ENCODE assay signal across 1 cellular context in the genomic region with DNA sequence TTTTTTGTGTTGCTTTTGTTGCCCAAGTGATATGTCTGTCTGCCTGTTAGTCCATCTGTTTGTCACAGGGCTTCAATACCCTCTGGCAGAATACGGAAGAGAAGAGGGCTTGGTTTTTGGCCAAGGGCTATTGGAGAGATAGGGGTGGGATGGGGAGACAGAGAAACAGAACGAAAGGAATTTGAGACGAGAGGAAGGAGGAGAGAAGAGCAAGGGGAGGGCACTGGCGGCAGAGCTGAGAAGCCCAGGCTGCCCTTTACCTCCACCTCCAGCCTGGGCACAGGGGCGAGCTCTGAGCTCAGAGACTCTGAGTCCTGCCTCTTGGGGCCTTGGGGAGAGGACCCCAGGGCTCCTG.
TF ChIP-seq lines count a peak whose summit lies in the region.

No MANE protein-coding gene starts in this region.

TF ChIP-seq in K562, 482 proteins besides CTCF, POLR2A, EP300 and RAD21:
- TF ChIP-seq, protein P1, sequence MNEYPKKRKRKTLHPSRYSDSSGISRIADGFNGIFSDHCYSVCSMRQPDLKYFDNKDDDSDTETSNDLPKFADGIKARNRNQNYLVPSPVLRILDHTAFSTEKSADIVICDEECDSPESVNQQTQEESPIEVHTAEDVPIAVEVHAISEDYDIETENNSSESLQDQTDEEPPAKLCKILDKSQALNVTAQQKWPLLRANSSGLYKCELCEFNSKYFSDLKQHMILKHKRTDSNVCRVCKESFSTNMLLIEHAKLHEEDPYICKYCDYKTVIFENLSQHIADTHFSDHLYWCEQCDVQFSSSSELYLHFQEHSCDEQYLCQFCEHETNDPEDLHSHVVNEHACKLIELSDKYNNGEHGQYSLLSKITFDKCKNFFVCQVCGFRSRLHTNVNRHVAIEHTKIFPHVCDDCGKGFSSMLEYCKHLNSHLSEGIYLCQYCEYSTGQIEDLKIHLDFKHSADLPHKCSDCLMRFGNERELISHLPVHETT (CRISPR knock-in tag; conservative IDR thresholded peaks at IDR 0.05 in 1 of 2, IDR thresholded peaks at IDR 0.05 in 1 of 2): no peak
- TF ChIP-seq, protein P2, sequence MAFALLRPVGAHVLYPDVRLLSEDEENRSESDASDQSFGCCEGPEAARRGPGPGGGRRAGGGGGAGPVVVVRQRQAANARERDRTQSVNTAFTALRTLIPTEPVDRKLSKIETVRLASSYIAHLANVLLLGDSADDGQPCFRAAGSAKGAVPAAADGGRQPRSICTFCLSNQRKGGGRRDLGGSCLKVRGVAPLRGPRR (CRISPR knock-in tag; IDR thresholded peaks at IDR 0.05): no peak
- 0 out of 2 replicates have a peak, but pooled peaks have one; percentile 9 for TF ChIP-seq SMARCE1 (IDR thresholded peaks at IDR 0.05)
- TF ChIP-seq ELF4 (CRISPR knock-in tag; IDR thresholded peaks at IDR 0.05): 0 out of 2 replicates have a peak, but pooled peaks have one; percentile 36
- TF ChIP-seq ADNP (tag; IDR thresholded peaks at IDR 0.05): peak; percentile 71; the same call in 1 of the 2 replicates
- TF ChIP-seq, protein P3, sequence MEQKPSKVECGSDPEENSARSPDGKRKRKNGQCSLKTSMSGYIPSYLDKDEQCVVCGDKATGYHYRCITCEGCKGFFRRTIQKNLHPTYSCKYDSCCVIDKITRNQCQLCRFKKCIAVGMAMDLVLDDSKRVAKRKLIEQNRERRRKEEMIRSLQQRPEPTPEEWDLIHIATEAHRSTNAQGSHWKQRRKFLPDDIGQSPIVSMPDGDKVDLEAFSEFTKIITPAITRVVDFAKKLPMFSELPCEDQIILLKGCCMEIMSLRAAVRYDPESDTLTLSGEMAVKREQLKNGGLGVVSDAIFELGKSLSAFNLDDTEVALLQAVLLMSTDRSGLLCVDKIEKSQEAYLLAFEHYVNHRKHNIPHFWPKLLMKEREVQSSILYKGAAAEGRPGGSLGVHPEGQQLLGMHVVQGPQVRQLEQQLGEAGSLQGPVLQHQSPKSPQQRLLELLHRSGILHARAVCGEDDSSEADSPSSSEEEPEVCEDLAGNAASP (IDR thresholded peaks at IDR 0.05): no peak
- TF ChIP-seq SOX6 (IDR thresholded peaks at IDR 0.05): no peak
- 0 out of 2 replicates have a peak, but pooled peaks have one; percentile 1 for TF ChIP-seq BCOR (IDR thresholded peaks at IDR 0.05)
- TF ChIP-seq CHD4 (IDR thresholded peaks at IDR 0.05; ENCODE audit: insufficient read depth, insufficient replicate concordance, low read depth, low read length, poor library complexity, severe bottlenecking): no peak
- TF ChIP-seq DPF2 (IDR thresholded peaks at IDR 0.05): 0 out of 2 replicates have a peak, but pooled peaks have one; percentile 28
- 0 out of 2 replicates have a peak, but pooled peaks have one; percentile 63 for TF ChIP-seq ZNF12 (CRISPR knock-in tag; IDR thresholded peaks at IDR 0.05)
- 0 out of 2 replicates have a peak, but pooled peaks have one; percentile 5 for TF ChIP-seq SPI1 (IDR thresholded peaks at IDR 0.05; ENCODE audit: borderline replicate concordance, low read depth, low read length)
- no peak for TF ChIP-seq YY1 (IDR thresholded peaks at IDR 0.05; ENCODE audit: borderline replicate concordance in 1 of 3, control insufficient read depth in 1 of 3, extremely low read depth in 1 of 3, insufficient read depth in 3 of 3, insufficient read length in 1 of 3, insufficient replicate concordance in 2 of 3, low read depth in 1 of 3, low read length in 2 of 3)
- 0 out of 2 replicates have a peak, but pooled peaks have one; percentile 1 for TF ChIP-seq CBX1 (IDR thresholded peaks at IDR 0.05; ENCODE audit: low read depth)
- TF ChIP-seq HINFP (tag; conservative IDR thresholded peaks at IDR 0.05; ENCODE audit: low read depth): no peak
- no peak for TF ChIP-seq TCF7 (IDR thresholded peaks at IDR 0.05; ENCODE audit: borderline replicate concordance)
- no peak for TF ChIP-seq TOE1 (IDR thresholded peaks at IDR 0.05; ENCODE audit: borderline replicate concordance)
- TF ChIP-seq TOE1 (CRISPR knock-in tag; IDR thresholded peaks at IDR 0.05; ENCODE audit: borderline replicate concordance, low read depth): no peak
- peak; percentile 12; the same call in 1 of the 2 replicates for TF ChIP-seq NFIC (IDR thresholded peaks at IDR 0.05)
- TF ChIP-seq ZNF511 (CRISPR knock-in tag; IDR thresholded peaks at IDR 0.05): no peak
- 0 out of 2 replicates have a peak, but pooled peaks have one; percentile 51 for TF ChIP-seq ZNF57 (CRISPR knock-in tag; IDR thresholded peaks at IDR 0.05)
- no peak for TF ChIP-seq MCM7 (IDR thresholded peaks at IDR 0.05)
- TF ChIP-seq MAX (CRISPR knock-in tag; IDR thresholded peaks at IDR 0.05): no peak
- TF ChIP-seq, protein P4, sequence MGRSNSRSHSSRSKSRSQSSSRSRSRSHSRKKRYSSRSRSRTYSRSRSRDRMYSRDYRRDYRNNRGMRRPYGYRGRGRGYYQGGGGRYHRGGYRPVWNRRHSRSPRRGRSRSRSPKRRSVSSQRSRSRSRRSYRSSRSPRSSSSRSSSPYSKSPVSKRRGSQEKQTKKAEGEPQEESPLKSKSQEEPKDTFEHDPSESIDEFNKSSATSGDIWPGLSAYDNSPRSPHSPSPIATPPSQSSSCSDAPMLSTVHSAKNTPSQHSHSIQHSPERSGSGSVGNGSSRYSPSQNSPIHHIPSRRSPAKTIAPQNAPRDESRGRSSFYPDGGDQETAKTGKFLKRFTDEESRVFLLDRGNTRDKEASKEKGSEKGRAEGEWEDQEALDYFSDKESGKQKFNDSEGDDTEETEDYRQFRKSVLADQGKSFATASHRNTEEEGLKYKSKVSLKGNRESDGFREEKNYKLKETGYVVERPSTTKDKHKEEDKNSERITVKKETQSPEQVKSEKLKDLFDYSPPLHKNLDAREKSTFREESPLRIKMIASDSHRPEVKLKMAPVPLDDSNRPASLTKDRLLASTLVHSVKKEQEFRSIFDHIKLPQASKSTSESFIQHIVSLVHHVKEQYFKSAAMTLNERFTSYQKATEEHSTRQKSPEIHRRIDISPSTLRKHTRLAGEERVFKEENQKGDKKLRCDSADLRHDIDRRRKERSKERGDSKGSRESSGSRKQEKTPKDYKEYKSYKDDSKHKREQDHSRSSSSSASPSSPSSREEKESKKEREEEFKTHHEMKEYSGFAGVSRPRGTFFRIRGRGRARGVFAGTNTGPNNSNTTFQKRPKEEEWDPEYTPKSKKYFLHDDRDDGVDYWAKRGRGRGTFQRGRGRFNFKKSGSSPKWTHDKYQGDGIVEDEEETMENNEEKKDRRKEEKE (IDR thresholded peaks at IDR 0.05; ENCODE audit: borderline replicate concordance in 1 of 2, control insufficient read depth in 1 of 2, low read depth in 2 of 2, low read length in 1 of 2): no peak
- no peak for TF ChIP-seq ZNF212 (CRISPR knock-in tag; IDR thresholded peaks at IDR 0.05)
- 0 out of 2 replicates have a peak, but pooled peaks have one; percentile 38 for TF ChIP-seq ZNF583 (CRISPR knock-in tag; IDR thresholded peaks at IDR 0.05)
- TF ChIP-seq ZNF766 (CRISPR knock-in tag; conservative IDR thresholded peaks at IDR 0.05): no peak
- TF ChIP-seq HCFC1 (IDR thresholded peaks at IDR 0.05; ENCODE audit: low read depth, low read length): no peak
- 0 out of 2 replicates have a peak, but pooled peaks have one; percentile 41 for TF ChIP-seq HDGF (IDR thresholded peaks at IDR 0.05)
- TF ChIP-seq HDAC1 (IDR thresholded peaks at IDR 0.05): 0 out of 4 replicates have a peak, but pooled peaks of 1 of the 2 experiments have one; percentile 3
- no peak for TF ChIP-seq RBM14 (IDR thresholded peaks at IDR 0.05; ENCODE audit: borderline replicate concordance, insufficient read depth, low read depth, low read length)
- TF ChIP-seq ZBED1 (IDR thresholded peaks at IDR 0.05): no peak
- TF ChIP-seq OTX1 (CRISPR knock-in tag; IDR thresholded peaks at IDR 0.05): 0 out of 2 replicates have a peak, but pooled peaks have one; percentile 18
- no peak for TF ChIP-seq TBL1XR1 (IDR thresholded peaks at IDR 0.05; ENCODE audit: low read length in 2 of 2)
- TF ChIP-seq ZNF592 (IDR thresholded peaks at IDR 0.05): 0 out of 2 replicates have a peak, but pooled peaks have one; percentile 3
- TF ChIP-seq ZNF398 (CRISPR knock-in tag; IDR thresholded peaks at IDR 0.05): no peak
- 0 out of 2 replicates have a peak, but pooled peaks have one; percentile 7 for TF ChIP-seq EHMT2 (IDR thresholded peaks at IDR 0.05)
- no peak for TF ChIP-seq CBFB (CRISPR knock-in tag; IDR thresholded peaks at IDR 0.05)
- no peak for TF ChIP-seq TARDBP (IDR thresholded peaks at IDR 0.05)
TF ChIP-seq in K562: peak in this region for 16.
